Comparison of ENCODE assay signal across 7 cellular contexts in genomic region chr16:57736419-57737281, GRCh38. TPM values are rescaled to one million over a fixed set of nuclear protein-coding genes. Genes with fewer than 3 reads are reported as not detected.
DNase-seq lines count a peak whose midpoint lies in the region; ATAC-seq and TF ChIP-seq lines count a peak whose summit lies in the region.

No MANE protein-coding gene starts in this region.

- H3K9ac ChIP-seq in duodenal mucosa (ENCODE audit: low read depth in 1 of 2, low read length in 2 of 2), result peak overlapping the region; percentile 65

- TF ChIP-seq CTCF in GM12865 (IDR thresholded peaks at IDR 0.05; ENCODE audit: insufficient read depth, low read depth, low read length, missing control alignments), result no peak

- peaks cover 0 to 2% of the 10 kb centered on the region in 2 donors for H3K36me3 ChIP-seq in duodenal mucosa (ENCODE audit: control insufficient read depth in 1 of 2, insufficient read depth in 2 of 2, low read length in 2 of 2)

- peaks cover 16% of the 10 kb centered on the region for H3K36me3 Mint-ChIP-seq in activated CD4-positive, alpha-beta T cell treated with anti-CD3 and anti-CD28 coated beads for 36 hours (ENCODE audit: low read depth)

- peaks cover 21 to 23% of the 10 kb centered on the region in 2 donors for H3K4me1 ChIP-seq in duodenal mucosa (ENCODE audit: control insufficient read depth in 1 of 2, insufficient read depth in 2 of 2, low read length in 2 of 2)

- H3K4me3 Mint-ChIP-seq in activated CD4-positive, alpha-beta T cell treated with anti-CD3 and anti-CD28 coated beads for 36 hours, result peak overlapping the region; percentile 92

- H3K27me3 Mint-ChIP-seq in activated CD4-positive, alpha-beta T cell treated with anti-CD3 and anti-CD28 coated beads for 36 hours, result no peaks in the 10 kb centered on the region

- H3K4me1 Mint-ChIP-seq in activated CD4-positive, alpha-beta T cell treated with anti-CD3 and anti-CD28 coated beads for 36 hours, result peaks cover 22% of the 10 kb centered on the region

- H3K4me3 ChIP-seq in GM12865 (ENCODE audit: low read depth, low read length) (peak overlapping the region; percentile 84), duodenal mucosa (ENCODE audit: low read depth in 1 of 2, low read length in 2 of 2) (peak overlapping the region; percentile 85 to 98)

- H3K27ac Mint-ChIP-seq in activated CD4-positive, alpha-beta T cell treated with anti-CD3 and anti-CD28 coated beads for 36 hours, result peak overlapping the region; percentile 96

- intact Hi-C loops in activated CD4-positive, alpha-beta T cell treated with anti-CD3 and anti-CD28 coated beads for 36 hours (cut with DNase I, micrococcal nuclease), result loop anchor here (5.0 to 10.0 kb wide), 3 partner anchors 144 to 1312 kb away; partner anchors contain the start of gene AMFR (in 1 of the 2)

- H3K27me3 ChIP-seq in duodenal mucosa (ENCODE audit: control insufficient read depth in 1 of 2, insufficient read depth in 2 of 2, low read length in 2 of 2), result no peaks in the 10 kb centered on the region

- DNase-seq in GM12865 (ENCODE audit: low read depth) (peak; percentile 26), NCI-H146 treated with DMSO at 0.1 percent for 48 hours (lab: John Stamatoyannopoulos, UW; ENCODE audit: unreplicated experiment) (peak; percentile 4), medulla oblongata (ENCODE audit: extremely low spot score) (peak; percentile 56)
- DNase-seq in activated CD4-positive, alpha-beta T cell treated with anti-CD3 and anti-CD28 coated beads for 36 hours, result peak; percentile 72
- DNase-seq in stimulated activated naive CD4-positive, alpha-beta T cell treated with Interleukin-2 at 50 U/mL for 16 hours (lab: John Stamatoyannopoulos, UW), result peak; percentile 37

- CTCF ChIA-PET in activated CD4-positive, alpha-beta T cell treated with anti-CD3 and anti-CD28 coated beads for 36 hours (lab: Charles Lee), result interaction anchor here (0.5 to 3.2 kb wide), 12 partner anchors 9 to 823 kb away, joined by 3 to 16 read pairs (median 3); no protein-coding TSS in a partner anchor

- H3K9me3 ChIP-seq in duodenal mucosa (ENCODE audit: control insufficient read depth in 1 of 2, low read length in 2 of 2), result no peaks in the 10 kb centered on the region

- no peak for ATAC-seq in activated CD4-positive, alpha-beta T cell treated with anti-CD3 and anti-CD28 coated beads for 36 hours
- no peak for ATAC-seq in GM21723 (IDR thresholded peaks at IDR 0.05; ENCODE audit: unreplicated experiment)

- POLR2A ChIA-PET in activated CD4-positive, alpha-beta T cell treated with anti-CD3 and anti-CD28 coated beads for 36 hours (lab: Charles Lee), result no interaction called here

- H3K9me3 Mint-ChIP-seq in activated CD4-positive, alpha-beta T cell treated with anti-CD3 and anti-CD28 coated beads for 36 hours (ENCODE audit: low read depth), result peaks cover 10% of the 10 kb centered on the region

- H3K27ac ChIP-seq in duodenal mucosa (ENCODE audit: low read depth, low read length), result no peak overlapping the region

RNA-seq across cellular contexts. Expression of gene KATNB1, which starts 1.1 kb away (rescaled TPM):
- total RNA-seq in activated CD4-positive, alpha-beta T cell treated with anti-CD3 and anti-CD28 coated beads for 36 hours, result 10 to 100 TPM; 28.1 to 29.3 TPM

RNA-seq across cellular contexts. Expression of gene DRC7, which starts 42.0 kb away (rescaled TPM):
- total RNA-seq in activated CD4-positive, alpha-beta T cell treated with anti-CD3 and anti-CD28 coated beads for 36 hours, result under 1 TPM in 1 of 2 experiments, not detected in 1; 0.05 TPM

Comparison
In these comparisons a context has a peak if more than half of its experiments do, and no peak if none do; other contexts are left out.
1. DNase-seq: peak in every context shown above with its lines; median percentile 72 in activated CD4-positive, alpha-beta T cell treated with anti-CD3 and anti-CD28 coated beads for 36 hours; 56 in medulla oblongata; 37 in stimulated activated naive CD4-positive, alpha-beta T cell treated with Interleukin-2 at 50 U/mL for 16 hours; 26 in GM12865; 4 in NCI-H146 treated with DMSO at 0.1 percent for 48 hours.